In genomic region chr16:1826691-1827573, GRCh38 we compare ENCODE assay signal across 8 cellular contexts. TPM values are rescaled to one million over a fixed set of nuclear protein-coding genes. Genes with fewer than 3 reads are reported as not detected.
DNase-seq lines count a peak whose midpoint lies in the region; ATAC-seq and TF ChIP-seq lines count a peak whose summit lies in the region.

Gene FAHD1 (plus strand): TSS chr16:1827206. CDS start chr16:1827239, 33 bp downstream.
Gene HAGH (minus strand): TSS chr16:1826825. CDS start chr16:1826787, 38 bp downstream.

- peak within 1 kb of the TSS; percentile 73 to 96 (median 85) for H3K4me3 ChIP-seq in BLaER1 treated with 17β-estradiol and CSF1 and Interleukin-3, amounts not matched to agents 10 nM and 100 nM
- H3K4me3 ChIP-seq in colonic mucosa, result peak within 1 kb of the TSS; percentile 92

- peak within 1 kb of the TSS; percentile 81 to 91 (median 86) for H3K9ac ChIP-seq in BLaER1 treated with 17β-estradiol and CSF1 and Interleukin-3, amounts not matched to agents 10 nM and 100 nM
- peak within 1 kb of the TSS; percentile 91 to 98 for H3K9ac ChIP-seq in colonic mucosa (ENCODE audit: low read depth in 2 of 2, low read length in 2 of 2)

- peak within 1 kb of the TSS; percentile 89 for H3K27ac Mint-ChIP-seq in activated CD4-positive, alpha-beta T cell treated with anti-CD3 and anti-CD28 coated beads, Interleukin-2, amount 10 ng/mL, durations not matched to agents 24 days and 14 days

- DNase-seq in NCI-H526 treated with DMSO at 0.1 percent for 48 hours (lab: John Stamatoyannopoulos, UW) (peak; percentile 63), colonic mucosa (peak; percentile 95), left kidney (ENCODE audit: low read depth, low spot score) (peak; percentile 97)
- DNase-seq in activated CD4-positive, alpha-beta T cell treated with anti-CD3 and anti-CD28 coated beads, Interleukin-2, amount 10 ng/mL, durations not matched to agents 24 days and 14 days, result peak; percentile 98
- DNase-seq in stimulated activated CD4-positive, alpha-beta T cell treated with anti-CD3 and anti-CD28 coated beads, Interleukin-1b, Interleukin-23, amount 100 ng/mL, for 48 hours, result peak; percentile 90

- H3K27me3 ChIP-seq in BLaER1 treated with 17β-estradiol and CSF1 and Interleukin-3, amounts not matched to agents 10 nM and 100 nM, result no peaks in the 10 kb centered on the region
- no peaks in the 10 kb centered on the region for H3K27me3 ChIP-seq in colonic mucosa

- H4K20me1 ChIP-seq in BLaER1 treated with 17β-estradiol and CSF1 and Interleukin-3, amounts not matched to agents 10 nM and 100 nM, result peaks cover 5 to 59% (median 27%) of the 10 kb centered on the region in 11 experiments; a peak in 16 of 22 replicates

- peaks cover 8% of the 10 kb centered on the region for H3K36me3 Mint-ChIP-seq in activated CD4-positive, alpha-beta T cell treated with anti-CD3 and anti-CD28 coated beads, Interleukin-2, amount 10 ng/mL, durations not matched to agents 24 days and 14 days (ENCODE audit: low read depth)

- peak within 1 kb of the TSS; percentile 54 to 91 (median 79) for H3K27ac ChIP-seq in BLaER1 treated with 17β-estradiol and CSF1 and Interleukin-3, amounts not matched to agents 10 nM and 100 nM
- peak within 1 kb of the TSS; percentile 80 for H3K27ac ChIP-seq in colonic mucosa

- ATAC-seq in GM19351 (IDR thresholded peaks at IDR 0.05; ENCODE audit: unreplicated experiment), result peak; percentile 77
- peak; percentile 80 for ATAC-seq in HG03520 (IDR thresholded peaks at IDR 0.05; ENCODE audit: unreplicated experiment)

- no peaks in the 10 kb centered on the region for H3K9me3 Mint-ChIP-seq in activated CD4-positive, alpha-beta T cell treated with anti-CD3 and anti-CD28 coated beads, Interleukin-2, amount 10 ng/mL, durations not matched to agents 24 days and 14 days

- peaks cover 32 to 54% (median 34%) of the 10 kb centered on the region in 10 experiments for H3K4me1 ChIP-seq in BLaER1 treated with 17β-estradiol and CSF1 and Interleukin-3, amounts not matched to agents 10 nM and 100 nM
- peaks cover 24% of the 10 kb centered on the region for H3K4me1 ChIP-seq in colonic mucosa

- peak within 1 kb of the TSS; percentile 97 for H3K4me3 Mint-ChIP-seq in activated CD4-positive, alpha-beta T cell treated with anti-CD3 and anti-CD28 coated beads, Interleukin-2, amount 10 ng/mL, durations not matched to agents 24 days and 14 days

- H3K4me1 Mint-ChIP-seq in activated CD4-positive, alpha-beta T cell treated with anti-CD3 and anti-CD28 coated beads, Interleukin-2, amount 10 ng/mL, durations not matched to agents 24 days and 14 days, result peaks cover 25% of the 10 kb centered on the region

- peaks cover 17 to 40% (median 27%) of the 10 kb centered on the region in 11 experiments; a peak in 20 of 22 replicates for H3K36me3 ChIP-seq in BLaER1 treated with 17β-estradiol and CSF1 and Interleukin-3, amounts not matched to agents 10 nM and 100 nM
- H3K36me3 ChIP-seq in colonic mucosa, result peaks cover 5% of the 10 kb centered on the region

- H3K9me3 ChIP-seq in BLaER1 treated with 17β-estradiol and CSF1 and Interleukin-3, amounts not matched to agents 10 nM and 100 nM (replicated peaks in 1 of 11), result no peaks in the 10 kb centered on the region
- no peaks in the 10 kb centered on the region for H3K9me3 ChIP-seq in colonic mucosa

- H3K27me3 Mint-ChIP-seq in activated CD4-positive, alpha-beta T cell treated with anti-CD3 and anti-CD28 coated beads, Interleukin-2, amount 10 ng/mL, durations not matched to agents 24 days and 14 days, result no peaks in the 10 kb centered on the region

- peak within 1 kb of the TSS; percentile 88 to 100 (median 97) for H3K4me2 ChIP-seq in BLaER1 treated with 17β-estradiol and CSF1 and Interleukin-3, amounts not matched to agents 10 nM and 100 nM

- TF ChIP-seq CTCF in colonic mucosa (IDR thresholded peaks at IDR 0.05), result no peak

- intact Hi-C loops in activated CD4-positive, alpha-beta T cell treated with anti-CD3 and anti-CD28 coated beads, Interleukin-2, amount 10 ng/mL, durations not matched to agents 24 days and 14 days (cut with micrococcal nuclease), result loop anchor here (2.0 kb wide), 1 partner anchor 44 kb away; the partner anchor contains the start of genes NUBP2 and SPSB3
- intact Hi-C loops in colonic mucosa (cut with DNase I), result no loop called here

RNA-seq across cellular contexts. Expression of gene FAHD1, which starts in this region (rescaled TPM):
- total RNA-seq in activated CD4-positive, alpha-beta T cell treated with anti-CD3 and anti-CD28 coated beads, Interleukin-2, amount 10 ng/mL, durations not matched to agents 24 days and 14 days, result 20.2 and 21.7 TPM in 2 replicates
- total RNA-seq in colonic mucosa, result 10 to 100 TPM; 55.5 to 73.9 TPM

RNA-seq across cellular contexts. Expression of gene HAGH, which starts in this region (rescaled TPM):
- total RNA-seq in activated CD4-positive, alpha-beta T cell treated with anti-CD3 and anti-CD28 coated beads, Interleukin-2, amount 10 ng/mL, durations not matched to agents 24 days and 14 days, result 50.3 and 57.7 TPM in 2 replicates
- 10 to 100 TPM; 61.9 to 64.7 TPM for total RNA-seq in colonic mucosa

Comparison
In these comparisons a context has a peak if more than half of its experiments do, and no peak if none do; other contexts are left out.
1. Peak in every context shown above with its lines: DNase-seq, ATAC-seq, H3K4me3 ChIP-seq and H3K27ac ChIP-seq.